ENCODE assay signal across 8 cellular contexts in the genomic region with DNA sequence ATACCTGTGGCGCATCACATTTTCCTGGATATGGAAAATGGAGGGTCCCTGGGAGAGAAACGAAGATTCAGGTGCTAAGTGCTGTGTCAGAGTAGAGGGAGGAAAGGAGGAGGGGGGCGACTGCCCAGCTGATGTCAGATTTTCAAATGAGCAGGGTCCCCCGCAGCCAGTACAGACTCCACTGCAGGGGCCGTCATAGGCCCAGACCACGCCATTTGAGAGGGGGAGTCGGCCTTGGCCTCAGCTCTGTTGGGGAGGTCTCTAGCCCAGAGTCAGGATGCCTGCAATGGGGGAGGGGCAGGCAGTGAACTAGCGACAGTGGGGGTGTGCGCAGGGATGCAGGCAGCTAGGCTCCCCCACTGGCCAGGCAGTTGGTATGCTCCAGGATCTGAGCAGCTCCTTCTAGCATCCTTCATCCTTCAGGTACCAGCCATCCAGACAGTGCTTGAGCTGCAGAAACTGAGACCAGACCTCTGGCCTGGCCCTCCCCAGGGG. TPM values are rescaled to one million over a fixed set of nuclear protein-coding genes. Genes with fewer than 3 reads are reported as not detected.
DNase-seq lines count a peak whose midpoint lies in the region; ATAC-seq and TF ChIP-seq lines count a peak whose summit lies in the region.

A gene (minus strand): TSS at position 148 of the 495 bp plus-strand sequence. CDS start 229 bp downstream, outside the sequence.
A gene (plus strand): TSS at position 400 of the 495 bp plus-strand sequence. CDS start 620 bp downstream, outside the sequence.

- intact Hi-C loops in mammary epithelial cell (cut with micrococcal nuclease), result no loop called here
- intact Hi-C loops in lower leg skin (cut with DNase I; ENCODE audit: low total_unique reads), result loop anchor here (10.0 kb wide), 1 partner anchor 323 kb away; no protein-coding TSS in a partner anchor

- no peak for TF ChIP-seq POLR2A in lower leg skin (IDR thresholded peaks at IDR 0.05)

- ATAC-seq in thoracic aorta (ENCODE audit: insufficient number of reproducible peaks, low FRiP score, low read depth), result no peak
- no peak for ATAC-seq in HG03521 (IDR thresholded peaks at IDR 0.05; ENCODE audit: unreplicated experiment)

- CTCF ChIA-PET in mammary epithelial cell (lab: Charles Lee; ENCODE audit: low non-redundant PET), result no interaction called here

- H4K20me1 ChIP-seq in MM.1S (ENCODE audit: insufficient read depth, low read length) (no peaks in the 10 kb centered on the region), mammary epithelial cell (ENCODE audit: insufficient read depth, low read length) (no peaks in the 10 kb centered on the region)

- no peaks in the 10 kb centered on the region for H3K36me3 ChIP-seq in MM.1S (replicated peaks; ENCODE audit: insufficient read depth, low read length)
- peaks cover 4% of the 10 kb centered on the region for H3K36me3 ChIP-seq in mammary epithelial cell (ENCODE audit: insufficient read depth, low read length)
- H3K36me3 ChIP-seq in thoracic aorta, result peaks cover 10% of the 10 kb centered on the region

- in situ Hi-C loops in mammary epithelial cell (cut with MboI; ENCODE audit: low sequenced_read_pairs in 2 of 2), result loop anchor here in 1 of 2 donors (25.0 kb wide), 1 partner anchor 920 kb away; a partner anchor contains a TSS

- H3K9ac ChIP-seq in MM.1S (ENCODE audit: low read length) (peak within 1 kb of the TSS; percentile 93; the same call in 1 of the 2 replicates), mammary epithelial cell (ENCODE audit: insufficient read depth, low read length) (peak within 1 kb of the TSS; percentile 79)

- H3K27ac ChIP-seq in MM.1S (ENCODE audit: low read length), result peak within 1 kb of the TSS; percentile 2; the same call in 1 of the 2 replicates
- H3K27ac ChIP-seq in mammary epithelial cell (ENCODE audit: insufficient read depth, low read depth, low read length), result peak within 1 kb of the TSS; percentile 85
- H3K27ac ChIP-seq in thoracic aorta, result peak within 1 kb of the TSS; percentile 59 to 62

- H2AFZ ChIP-seq in MM.1S (ENCODE audit: low read length), result peak within 1 kb of the TSS; percentile 87
- peak within 1 kb of the TSS; percentile 47 for H2AFZ ChIP-seq in mammary epithelial cell (ENCODE audit: low read depth, low read length)

- no peak for TF ChIP-seq CTCF in MM.1S (IDR thresholded peaks at IDR 0.05; ENCODE audit: low read length)
- TF ChIP-seq CTCF in mammary epithelial cell (conservative IDR thresholded peaks at IDR 0.05 in 1 of 2, IDR thresholded peaks at IDR 0.05 in 1 of 2; ENCODE audit: extremely low read depth in 1 of 2, insufficient read depth in 1 of 2, low read depth in 1 of 2, low read length in 2 of 2), result no peak
- no peak for TF ChIP-seq CTCF in lower leg skin (IDR thresholded peaks at IDR 0.05)
- TF ChIP-seq CTCF in thoracic aorta (IDR thresholded peaks at IDR 0.05), result no peak

- H3K9me3 ChIP-seq in MM.1S (replicated peaks; ENCODE audit: insufficient read depth, low read length) (no peaks in the 10 kb centered on the region), mammary epithelial cell (replicated peaks; ENCODE audit: insufficient read depth, low read length) (no peaks in the 10 kb centered on the region), thoracic aorta (no peaks in the 10 kb centered on the region)

- peaks cover 37% of the 10 kb centered on the region for H3K4me1 ChIP-seq in MM.1S (ENCODE audit: low read length)
- H3K4me1 ChIP-seq in mammary epithelial cell (ENCODE audit: insufficient read depth, low read length), result peaks cover 31% of the 10 kb centered on the region
- peaks cover 12 to 44% of the 10 kb centered on the region in 2 donors for H3K4me1 ChIP-seq in thoracic aorta (ENCODE audit: control insufficient read depth in 1 of 2, low read depth in 2 of 2)

- WGBS in mammary epithelial cell (ENCODE audit: low coverage, missing lambda C conversion rate), result 90% methylated on average over 9 of the region's 9 CpGs
- 90 to 94% methylated on average over 9 of the region's 9 CpGs for WGBS in lower leg skin, 2 donors

- DNase-seq in C1 segment of cervical spinal cord (lab: John Stamatoyannopoulos, UW) (peak in 12 of 14 donors; percentile 8 to 99 (median 51)), MM.1S (no peak), mammary epithelial cell (no peak), lower leg skin (ENCODE audit: low spot score in 2 of 2) (no peak), thoracic aorta (ENCODE audit: low spot score) (no peak), NCI-H2081 (lab: John Stamatoyannopoulos, UW) (no peak)
- no peak for DNase-seq in stimulated activated CD4-positive, alpha-beta T cell treated with anti-CD3 and anti-CD28 coated beads, Interleukin-4, amount 100 ng/mL, for 4 hours

- H3K4me2 ChIP-seq in MM.1S (ENCODE audit: low read depth, low read length), result peak within 1 kb of the TSS; percentile 96
- H3K4me2 ChIP-seq in mammary epithelial cell (ENCODE audit: insufficient read depth, low read depth, low read length), result peak within 1 kb of the TSS; percentile 88

- no TSS peak for BruUV-seq in mammary epithelial cell (replicated peaks; lab: Mats Ljungman, UMichigan)

- H3K79me2 ChIP-seq in MM.1S (ENCODE audit: low read length) (peaks cover 29% of the 10 kb centered on the region), mammary epithelial cell (ENCODE audit: insufficient read depth, low read length) (peaks cover 5% of the 10 kb centered on the region)

- dilution Hi-C loops in mammary epithelial cell (cut with HindIII; ENCODE audit: low sequenced_read_pairs), result no loop called here

- H3K27me3 ChIP-seq in MM.1S (replicated peaks; ENCODE audit: insufficient read depth, low read length) (no peaks in the 10 kb centered on the region), mammary epithelial cell (ENCODE audit: insufficient read depth, low read length) (no peaks in the 10 kb centered on the region), thoracic aorta (replicated peaks; ENCODE audit: insufficient read depth) (no peaks in the 10 kb centered on the region)

- no peaks in the 10 kb centered on the region for H3K9me2 ChIP-seq in MM.1S (replicated peaks; ENCODE audit: insufficient read depth, low read length)

- peak within 1 kb of the TSS; percentile 83 for H3K4me3 ChIP-seq in MM.1S (ENCODE audit: low read length)
- H3K4me3 ChIP-seq in mammary epithelial cell (replicated peaks in 1 of 3; ENCODE audit: insufficient read depth in 1 of 3, low read depth in 2 of 3, low read length in 3 of 3), result peak within 1 kb of the TSS in 2 of 3 experiments; percentile 34 to 36
- H3K4me3 ChIP-seq in lower leg skin (ENCODE audit: low read depth, poor library complexity, severe bottlenecking), result peak within 1 kb of the TSS; percentile 24
- peak within 1 kb of the TSS; percentile 82 for H3K4me3 ChIP-seq in thoracic aorta

- H3F3A ChIP-seq in MM.1S (ENCODE audit: insufficient read depth, low read length), result peaks cover 42% of the 10 kb centered on the region

RNA-seq across cellular contexts. Expression of the first gene that starts in this region (rescaled TPM):
- total RNA-seq in mammary epithelial cell (10 to 100 TPM; 30.0 to 44.2 TPM), lower leg skin (10 to 100 TPM; 25.4 to 68.2 (median 45.1) TPM), thoracic aorta (10 to 100 TPM; 14.0 to 50.9 TPM)
- 58.9 TPM for polyA plus RNA-seq in mammary epithelial cell
- polyA minus RNA-seq in mammary epithelial cell, result 147 TPM

RNA-seq across cellular contexts. Expression of the second gene that starts in this region (rescaled TPM):
- total RNA-seq in mammary epithelial cell (not detected), lower leg skin (not detected), thoracic aorta (not detected)
- 0.07 TPM for polyA plus RNA-seq in mammary epithelial cell
- polyA minus RNA-seq in mammary epithelial cell, result not detected

Comparison
In these comparisons a context has a peak if more than half of its experiments do, and no peak if none do; other contexts are left out.
1. DNase-seq: peak in C1 segment of cervical spinal cord (12 of 14); none in MM.1S (single experiment), mammary epithelial cell (single experiment), lower leg skin (0 of 2), thoracic aorta (single experiment), stimulated activated CD4-positive, alpha-beta T cell treated with anti-CD3 and anti-CD28 coated beads, Interleukin-4, amount 100 ng/mL, for 4 hours (0 of 2) and NCI-H2081 (0 of 2).
2. H3K27ac ChIP-seq: peak in every context shown above with its lines; median percentile 85 in mammary epithelial cell; 60 in thoracic aorta; 2 in MM.1S.
3. H3K4me3 ChIP-seq: peak in every context shown above with its lines; median percentile 83 in MM.1S; 82 in thoracic aorta; 35 in mammary epithelial cell; 24 in lower leg skin.